In genomic region chr19:15977690-15978089, GRCh38 we compare ENCODE assay signal across 42 cellular contexts. TPM values are rescaled to one million over a fixed set of nuclear protein-coding genes. Genes with fewer than 3 reads are reported as not detected.
"Had no signal": no experiment of that assay in that cellular context is flagged by ENCODE, and none has a peak within 500 bp of the region (broad histone marks: within the 10 kb centered on the region; RNA-seq: fewer than 3 reads in every experiment).

No MANE protein-coding gene starts in this region.

- H3K27me3 ChIP-seq: ascending aorta, body of pancreas, brain microvascular endothelial cell, cardiac muscle cell had no signal

- H3K36me3 Mint-ChIP-seq: activated naive CD4-positive, alpha-beta T cell treated with anti-CD3 and anti-CD28 coated beads, Interleukin-2, amount 10 ng/mL, durations not matched to agents 7 days and 5 days; activated naive CD8-positive, alpha-beta T cell treated with anti-CD3 and anti-CD28 coated beads for 36 hours; activated naive CD8-positive, alpha-beta T cell treated with anti-CD3 and anti-CD28 coated beads, Interleukin-2, amount 10 ng/mL, durations not matched to agents 7 days and 5 days; brain had no signal

- H3K4me1 Mint-ChIP-seq: activated naive CD4-positive, alpha-beta T cell treated with anti-CD3 and anti-CD28 coated beads, Interleukin-2, amount 10 ng/mL, durations not matched to agents 7 days and 5 days; activated naive CD4-positive, alpha-beta T cell treated with anti-CD3 and anti-CD28 coated beads, Interleukin-2, amount 50 U/mL, for 24 hours; activated naive CD8-positive, alpha-beta T cell treated with anti-CD3 and anti-CD28 coated beads for 36 hours; activated naive CD8-positive, alpha-beta T cell treated with anti-CD3 and anti-CD28 coated beads, Interleukin-2, amount 10 ng/mL, durations not matched to agents 7 days and 5 days; activated naive CD8-positive, alpha-beta T cell treated with anti-CD3 and anti-CD28 coated beads, Interleukin-2, amount 50 U/mL, for 24 hours; activated T-helper 17 cell treated with anti-CD3 and anti-CD28 coated beads, Interleukin-2, amount 50 U/mL, for 72 hours; brain; central memory CD8-positive, alpha-beta T cell had no signal

- H3K27ac Mint-ChIP-seq: activated naive CD4-positive, alpha-beta T cell treated with anti-CD3 and anti-CD28 coated beads for 36 hours; activated naive CD4-positive, alpha-beta T cell treated with anti-CD3 and anti-CD28 coated beads, Interleukin-2, amount 10 ng/mL, durations not matched to agents 7 days and 5 days; activated naive CD4-positive, alpha-beta T cell treated with anti-CD3 and anti-CD28 coated beads, Interleukin-2, amount 50 U/mL, for 24 hours; activated naive CD4-positive, alpha-beta T cell treated with anti-CD3 and anti-CD28 coated beads, Interleukin-2, amount 50 U/mL, for 72 hours; activated naive CD8-positive, alpha-beta T cell; activated naive CD8-positive, alpha-beta T cell treated with anti-CD3 and anti-CD28 coated beads for 36 hours; activated naive CD8-positive, alpha-beta T cell treated with anti-CD3 and anti-CD28 coated beads, Interleukin-2, amount 10 ng/mL, durations not matched to agents 7 days and 5 days; activated naive CD8-positive, alpha-beta T cell treated with anti-CD3 and anti-CD28 coated beads, Interleukin-2, amount 50 U/mL, for 24 hours; activated T-cell treated with anti-CD3 and anti-CD28 coated beads, Interleukin-2, amount 50 U/mL, for 24 hours; activated T-cell treated with anti-CD3 and anti-CD28 coated beads, Interleukin-2, amount 50 U/mL, for 72 hours; activated T-helper 1 cell treated with anti-CD3 and anti-CD28 coated beads, Interleukin-12 subunit alpha, Interleukin-12 subunit beta, Interleukin-2, Interleukin-4 antibody, amounts not matched to agents 30 ng/mL and 10 ng/mL and 1 ng/mL, durations not matched to agents 14 hours and 24 hours and 36 hours; activated T-helper 17 cell treated with anti-CD3 and anti-CD28 coated beads, Interleukin-2, amount 50 U/mL, for 72 hours; activated T-helper 2 cell treated with anti-CD3 and anti-CD28 coated beads, Interferon-gamma antibody, Interleukin-2, Interleukin-4, amounts not matched to agents 10 μg/mL and 5 μg/mL and 100 μg/mL, durations not matched to agents 14 hours and 24 hours and 36 hours; brain had no signal

- H3K4me1 ChIP-seq: adrenal gland, ascending aorta, breast epithelium had no signal

- H3K9me3 ChIP-seq: adrenal gland had no signal

- FAIRE-seq: astrocyte had no signal

- H3K4me3 ChIP-seq: adrenal gland, ascending aorta, body of pancreas, breast epithelium, cardiac muscle cell had no signal

- H3K9me3 Mint-ChIP-seq: activated naive CD4-positive, alpha-beta T cell treated with anti-CD3 and anti-CD28 coated beads, Interleukin-2, amount 50 U/mL, for 24 hours; activated T-helper 17 cell treated with anti-CD3 and anti-CD28 coated beads, Interleukin-2, amount 50 U/mL, for 72 hours; central memory CD8-positive, alpha-beta T cell had no signal

- DNase-seq: activated effector memory CD4-positive, alpha-beta T cell treated with anti-CD3 and anti-CD28 coated beads, Interleukin-2, amount 50 U/mL, for 16 hours; activated effector memory CD4-positive, alpha-beta T cell treated with Interleukin-2 at 50 U/mL for 16 hours; activated gamma-delta T cell; activated gamma-delta T cell treated with Interleukin-2 at 50 U/mL for 16 hours; activated naive CD4-positive, alpha-beta T cell; activated naive CD4-positive, alpha-beta T cell treated with anti-CD3 and anti-CD28 coated beads for 36 hours; activated naive CD4-positive, alpha-beta T cell treated with anti-CD3 and anti-CD28 coated beads, Interleukin-2, amount 10 ng/mL, durations not matched to agents 7 days and 5 days; activated naive CD4-positive, alpha-beta T cell treated with anti-CD3 and anti-CD28 coated beads, Interleukin-2, amount 50 U/mL, for 16 hours; activated naive CD4-positive, alpha-beta T cell treated with Interleukin-2 at 50 U/mL for 16 hours; activated naive CD8-positive, alpha-beta T cell treated with anti-CD3 and anti-CD28 coated beads for 36 hours; activated naive CD8-positive, alpha-beta T cell treated with anti-CD3 and anti-CD28 coated beads, Interleukin-2, amount 10 ng/mL, durations not matched to agents 7 days and 5 days; activated naive CD8-positive, alpha-beta T cell treated with anti-CD3 and anti-CD28 coated beads, Interleukin-2, amount 50 U/mL, for 24 hours; activated T-cell treated with anti-CD3 and anti-CD28 coated beads, Interleukin-2, amount 50 U/mL, for 1 hour; activated T-cell treated with anti-CD3 and anti-CD28 coated beads, Interleukin-2, amount 50 U/mL, for 24 hours; activated T-cell treated with anti-CD3 and anti-CD28 coated beads, Interleukin-2, amount 50 U/mL, for 4 hours; activated T-cell treated with anti-CD3 and anti-CD28 coated beads, Interleukin-2, amount 50 U/mL, for 48 hours; activated T-cell treated with anti-CD3 and anti-CD28 coated beads, Interleukin-2, amount 50 U/mL, for 72 hours; adrenal gland; amniotic stem cell; amygdala; anterior cingulate cortex; aorta; brain microvascular endothelial cell; caudate nucleus; central memory CD4-positive, alpha-beta T cell; cerebellar nuclear complex had no signal

- H3K36me3 ChIP-seq: adrenal gland, ascending aorta, brain microvascular endothelial cell, breast epithelium, cardiac muscle cell had no signal

- H3K4me3 Mint-ChIP-seq: activated naive CD4-positive, alpha-beta T cell treated with anti-CD3 and anti-CD28 coated beads for 36 hours; activated naive CD4-positive, alpha-beta T cell treated with anti-CD3 and anti-CD28 coated beads, Interleukin-2, amount 10 ng/mL, durations not matched to agents 7 days and 5 days; activated naive CD4-positive, alpha-beta T cell treated with anti-CD3 and anti-CD28 coated beads, Interleukin-2, amount 50 U/mL, for 24 hours; activated naive CD8-positive, alpha-beta T cell; activated naive CD8-positive, alpha-beta T cell treated with anti-CD3 and anti-CD28 coated beads for 36 hours; activated naive CD8-positive, alpha-beta T cell treated with anti-CD3 and anti-CD28 coated beads, Interleukin-2, amount 10 ng/mL, durations not matched to agents 7 days and 5 days; activated naive CD8-positive, alpha-beta T cell treated with anti-CD3 and anti-CD28 coated beads, Interleukin-2, amount 50 U/mL, for 24 hours; activated T-cell treated with anti-CD3 and anti-CD28 coated beads, Interleukin-2, amount 50 U/mL, for 24 hours; activated T-cell treated with anti-CD3 and anti-CD28 coated beads, Interleukin-2, amount 50 U/mL, for 4 hours; activated T-cell treated with anti-CD3 and anti-CD28 coated beads, Interleukin-2, amount 50 U/mL, for 72 hours; activated T-helper 1 cell treated with anti-CD3 and anti-CD28 coated beads, Interleukin-12 subunit alpha, Interleukin-12 subunit beta, Interleukin-2, Interleukin-4 antibody, amounts not matched to agents 30 ng/mL and 10 ng/mL and 1 ng/mL, durations not matched to agents 14 hours and 24 hours and 36 hours; activated T-helper 17 cell treated with anti-CD3 and anti-CD28 coated beads, Interleukin-2, amount 50 U/mL, for 72 hours; brain; central memory CD8-positive, alpha-beta T cell had no signal

- H3K27ac ChIP-seq: adrenal gland, ascending aorta, body of pancreas, brain microvascular endothelial cell, breast epithelium, cardiac muscle cell had no signal

RNA-seq across cellular contexts. Expression of gene OR10H4, which starts 28.9 kb away (rescaled TPM):
- total RNA-seq: activated naive CD4-positive, alpha-beta T cell treated with anti-CD3 and anti-CD28 coated beads for 36 hours; activated naive CD4-positive, alpha-beta T cell treated with anti-CD3 and anti-CD28 coated beads, Interleukin-2, amount 50 U/mL, for 72 hours; activated naive CD8-positive, alpha-beta T cell treated with anti-CD3 and anti-CD28 coated beads for 36 hours; activated naive CD8-positive, alpha-beta T cell treated with anti-CD3 and anti-CD28 coated beads, Interleukin-2, amount 10 ng/mL, durations not matched to agents 7 days and 5 days; activated T-cell treated with anti-CD3 and anti-CD28 coated beads, Interleukin-2, amount 50 U/mL, for 4 hours; activated T-cell treated with anti-CD3 and anti-CD28 coated beads, Interleukin-2, amount 50 U/mL, for 72 hours; activated T-helper 1 cell treated with anti-CD3 and anti-CD28 coated beads, Interleukin-12 subunit alpha, Interleukin-12 subunit beta, Interleukin-2, Interleukin-4 antibody, amounts not matched to agents 30 ng/mL and 10 ng/mL and 1 ng/mL, durations not matched to agents 14 hours and 24 hours and 36 hours; activated T-helper 17 cell treated with anti-CD3 and anti-CD28 coated beads, Interleukin-2, amount 50 U/mL, for 72 hours; activated T-helper 2 cell treated with anti-CD3 and anti-CD28 coated beads, Interferon-gamma antibody, Interleukin-2, Interleukin-4, amounts not matched to agents 10 μg/mL and 5 μg/mL and 100 μg/mL, durations not matched to agents 14 hours and 24 hours and 36 hours; adrenal gland; aorta; ascending aorta; astrocyte; body of pancreas; breast epithelium; cardiac muscle cell; cardiac septum; cerebellum; chondrocyte had no signal

RNA-seq across cellular contexts. Expression of gene CYP4F11, which starts 43.4 kb away (rescaled TPM):
- total RNA-seq: activated naive CD4-positive, alpha-beta T cell treated with anti-CD3 and anti-CD28 coated beads for 36 hours; activated naive CD4-positive, alpha-beta T cell treated with anti-CD3 and anti-CD28 coated beads, Interleukin-2, amount 50 U/mL, for 72 hours; activated naive CD8-positive, alpha-beta T cell treated with anti-CD3 and anti-CD28 coated beads for 36 hours; activated naive CD8-positive, alpha-beta T cell treated with anti-CD3 and anti-CD28 coated beads, Interleukin-2, amount 10 ng/mL, durations not matched to agents 7 days and 5 days; activated T-cell treated with anti-CD3 and anti-CD28 coated beads, Interleukin-2, amount 50 U/mL, for 72 hours; activated T-helper 1 cell treated with anti-CD3 and anti-CD28 coated beads, Interleukin-12 subunit alpha, Interleukin-12 subunit beta, Interleukin-2, Interleukin-4 antibody, amounts not matched to agents 30 ng/mL and 10 ng/mL and 1 ng/mL, durations not matched to agents 14 hours and 24 hours and 36 hours; activated T-helper 17 cell treated with anti-CD3 and anti-CD28 coated beads, Interleukin-2, amount 50 U/mL, for 72 hours; activated T-helper 2 cell treated with anti-CD3 and anti-CD28 coated beads, Interferon-gamma antibody, Interleukin-2, Interleukin-4, amounts not matched to agents 10 μg/mL and 5 μg/mL and 100 μg/mL, durations not matched to agents 14 hours and 24 hours and 36 hours; astrocyte; cardiac muscle cell; cerebellum; chondrocyte had no signal
